8 cellular contexts compared by ENCODE assay signal in genomic region chr11:70203749-70204465, GRCh38. TPM values are rescaled to one million over a fixed set of nuclear protein-coding genes. Genes with fewer than 3 reads are reported as not detected.
DNase-seq lines count a peak whose midpoint lies in the region; ATAC-seq and TF ChIP-seq lines count a peak whose summit lies in the region.

No MANE protein-coding gene starts in this region.

- H3K9me3 Mint-ChIP-seq in endothelial cell (ENCODE audit: unreplicated experiment) = no peaks in the 10 kb centered on the region

- peak; percentile 30 for ATAC-seq in HG02870 (IDR thresholded peaks at IDR 0.05; ENCODE audit: unreplicated experiment)

- peaks cover 6% of the 10 kb centered on the region for H3K36me3 Mint-ChIP-seq in endothelial cell (ENCODE audit: low read depth, unreplicated experiment)

- H3K4me3 Mint-ChIP-seq in endothelial cell (ENCODE audit: unreplicated experiment) = peak overlapping the region; percentile 98

- peak overlapping the region; percentile 87 for H3K27ac Mint-ChIP-seq in endothelial cell (ENCODE audit: unreplicated experiment)

- H3K27me3 Mint-ChIP-seq in endothelial cell (ENCODE audit: unreplicated experiment) = peaks cover 13% of the 10 kb centered on the region

- H3K4me1 Mint-ChIP-seq in endothelial cell (ENCODE audit: unreplicated experiment) = peaks cover 21% of the 10 kb centered on the region

- DNase-seq in DMS153 treated with DMSO at 0.1 percent for 48 hours (lab: John Stamatoyannopoulos, UW; ENCODE audit: unreplicated experiment) (peak; percentile 14), DMS153 (lab: John Stamatoyannopoulos, UW) (no peak), NCI-H748 treated with DMSO at 0.1 percent for 48 hours (lab: John Stamatoyannopoulos, UW) (peak; percentile 5), endothelial cell (ENCODE audit: low spot score) (peak; percentile 36), mucosa of gallbladder (ENCODE audit: low spot score) (peak; percentile 79)
- peak; percentile 91 for DNase-seq in activated CD8-positive, alpha-beta memory T cell treated with anti-CD3 and anti-CD28 coated beads for 24 hours
- peak; percentile 72 to 79 for DNase-seq in stimulated activated CD8-positive, alpha-beta memory T cell treated with anti-CD3 and anti-CD28 coated beads, Interleukin-2, amount 100 ng/mL, for 48 hours (ENCODE audit: low read depth in 2 of 2)

- no peak for TF ChIP-seq CTCF in endothelial cell (IDR thresholded peaks at IDR 0.05; ENCODE audit: unreplicated experiment)

RNA-seq across cellular contexts. Expression of gene FADD, which starts 0.8 kb away (rescaled TPM):
- 30.3 TPM for total RNA-seq in endothelial cell (ENCODE audit: unreplicated experiment)
- 32.7 TPM for total RNA-seq in mucosa of gallbladder
